9 cellular contexts compared by ENCODE assay signal in genomic region chr1:77322061-77322900, GRCh38. TPM values are rescaled to one million over a fixed set of nuclear protein-coding genes. Genes with fewer than 3 reads are reported as not detected.
DNase-seq lines count a peak whose midpoint lies in the region; ATAC-seq and TF ChIP-seq lines count a peak whose summit lies in the region.
"Had no signal": no experiment of that assay in that cellular context is flagged by ENCODE, and none has a peak within 500 bp of the region (broad histone marks: within the 10 kb centered on the region; RNA-seq: fewer than 3 reads in every experiment).

No MANE protein-coding gene starts in this region.

- peak overlapping the region in 55 of 59 donors; percentile 5 to 81 (median 53) for H3K27ac ChIP-seq in dorsolateral prefrontal cortex

- no peaks in the 10 kb centered on the region for H3K27me3 ChIP-seq in dorsolateral prefrontal cortex

- no peak overlapping the region for H3K4me3 Mint-ChIP-seq in nephron progenitor cell

- intact Hi-C loops in dorsolateral prefrontal cortex (cut with DNase I), result no loop called here

- no peak overlapping the region for H3K4me3 ChIP-seq in dorsolateral prefrontal cortex

- H3K27ac Mint-ChIP-seq in nephron progenitor cell, result peak overlapping the region; percentile 55

- no peaks in the 10 kb centered on the region for H3K36me3 Mint-ChIP-seq in nephron progenitor cell (ENCODE audit: low read depth)

- no peaks in the 10 kb centered on the region for H3K9me3 Mint-ChIP-seq in nephron progenitor cell

- peaks cover 7% of the 10 kb centered on the region for H3K4me1 Mint-ChIP-seq in nephron progenitor cell

- H3K27me3 Mint-ChIP-seq in nephron progenitor cell (ENCODE audit: low read depth, poor library complexity), result no peaks in the 10 kb centered on the region

- DNase-seq in ELR (ENCODE audit: low read depth), result peak; percentile 95
- peak; percentile 38 for DNase-seq in NCI-H146 treated with DMSO at 0.1 percent for 48 hours (lab: John Stamatoyannopoulos, UW; ENCODE audit: unreplicated experiment)
- no peak for DNase-seq in dorsolateral prefrontal cortex
- DNase-seq in nephron progenitor cell, result no peak
- no peak for DNase-seq in NCI-H2107 (lab: John Stamatoyannopoulos, UW)
- DNase-seq in NCI-H187 treated with DMSO at 0.1 percent for 48 hours (lab: John Stamatoyannopoulos, UW), result no peak
- DNase-seq: anterior cingulate cortex had no signal

- no peak for ATAC-seq in HG02798 (IDR thresholded peaks at IDR 0.05; ENCODE audit: poor library complexity, unreplicated experiment)
- no peak for ATAC-seq in HG02938 (IDR thresholded peaks at IDR 0.05; ENCODE audit: unreplicated experiment)

- TF ChIP-seq CTCF in dorsolateral prefrontal cortex (IDR thresholded peaks at IDR 0.05 in 54 of 56, conservative IDR thresholded peaks at IDR 0.05 in 2 of 56; ENCODE audit: low read depth in 1 of 56, partially characterized antibody in 56 of 56), result no peak
- no peak for TF ChIP-seq CTCF in nephron progenitor cell (IDR thresholded peaks at IDR 0.05)

RNA-seq across cellular contexts. Expression of gene AK5, which starts 40.5 kb away (rescaled TPM):
- total RNA-seq in dorsolateral prefrontal cortex, result 100 to 1,000 TPM in 118 of 120 experiments, 10 to 100 TPM in 2; 74.1 to 345 (median 270) TPM

Comparison
In these comparisons a context has a peak if more than half of its experiments do, and no peak if none do; other contexts are left out.
1. DNase-seq: peak in ELR (single experiment) and NCI-H146 treated with DMSO at 0.1 percent for 48 hours (single experiment); none in dorsolateral prefrontal cortex (0 of 10), nephron progenitor cell (single experiment), NCI-H2107 (single experiment) and NCI-H187 treated with DMSO at 0.1 percent for 48 hours (single experiment).